In genomic region chr9:21974542-21975409, GRCh38 we compare ENCODE assay signal across 8 cellular contexts. TPM values are rescaled to one million over a fixed set of nuclear protein-coding genes. Genes with fewer than 3 reads are reported as not detected.
DNase-seq lines count a peak whose midpoint lies in the region; ATAC-seq and TF ChIP-seq lines count a peak whose summit lies in the region.

No MANE protein-coding gene starts in this region.

- H4K20me1 ChIP-seq in SK-N-SH (ENCODE audit: insufficient read depth) = no peaks in the 10 kb centered on the region

- H3K79me2 ChIP-seq in SK-N-SH (ENCODE audit: insufficient read depth) = no peaks in the 10 kb centered on the region

- TF ChIP-seq CTCF in SK-N-SH (IDR thresholded peaks at IDR 0.05) (no peak), suprapubic skin (IDR thresholded peaks at IDR 0.05) (no peak)

- H3K9me3 ChIP-seq in HUES6 (ENCODE audit: control insufficient read depth, insufficient read depth, low read depth, low read length) (no peaks in the 10 kb centered on the region), SK-N-SH (no peaks in the 10 kb centered on the region), suprapubic skin (no peaks in the 10 kb centered on the region)

- H3F3A ChIP-seq in SK-N-SH (replicated peaks; ENCODE audit: insufficient read depth) = peaks cover 11% of the 10 kb centered on the region

- DNase-seq in DMS 273 (lab: John Stamatoyannopoulos, UW; ENCODE audit: unreplicated experiment) (peak; percentile 97), SK-N-SH (peak; percentile 79), dermis blood vessel endothelial cell (peak; percentile 52), lung microvascular endothelial cell (ENCODE audit: low read depth in 2 of 2) (peak; percentile 66 to 68), suprapubic skin (ENCODE audit: low spot score in 2 of 2) (no peak)

- H3K36me3 ChIP-seq in HUES6 (ENCODE audit: control insufficient read depth, insufficient read depth, low read length) (no peaks in the 10 kb centered on the region), SK-N-SH (replicated peaks in 1 of 2; ENCODE audit: control insufficient read depth in 1 of 2, insufficient read depth in 2 of 2, low read length in 1 of 2) (no peaks in the 10 kb centered on the region), suprapubic skin (no peaks in the 10 kb centered on the region)

- H3K27me3 ChIP-seq in HUES6 (ENCODE audit: control insufficient read depth, insufficient read depth, low read length) (peaks cover 100% of the 10 kb centered on the region), SK-N-SH (ENCODE audit: insufficient read depth) (peaks cover 86% of the 10 kb centered on the region), suprapubic skin (peaks cover 100% of the 10 kb centered on the region)

- TF ChIP-seq EP300 in SK-N-SH (IDR thresholded peaks at IDR 0.05; ENCODE audit: borderline replicate concordance in 1 of 2, low read depth in 1 of 2, low read length in 1 of 2) (no peak), suprapubic skin (IDR thresholded peaks at IDR 0.05) (no peak)

- H3K4me1 ChIP-seq in HUES6 (ENCODE audit: control insufficient read depth, insufficient read depth, low read length) (peaks cover 18% of the 10 kb centered on the region; the same call in 1 of the 2 replicates), SK-N-SH (ENCODE audit: control insufficient read depth in 1 of 2, insufficient read depth in 2 of 2, low read depth in 1 of 2, low read length in 1 of 2) (peaks cover 0 to 4% of the 10 kb centered on the region in 2 experiments; a peak in 1 of 4 replicates), suprapubic skin (peaks cover 30% of the 10 kb centered on the region)

- peak; percentile 61 for ATAC-seq in GM21381 (IDR thresholded peaks at IDR 0.05; ENCODE audit: unreplicated experiment)
- no peak for ATAC-seq in HG03139 (IDR thresholded peaks at IDR 0.05; ENCODE audit: unreplicated experiment)

- H3K9me2 ChIP-seq in SK-N-SH = no peaks in the 10 kb centered on the region

- H3K27ac ChIP-seq in HUES6 (ENCODE audit: low read depth, low read length) (no peak overlapping the region), SK-N-SH (ENCODE audit: low read depth in 2 of 2, low read length in 1 of 2) (no peak overlapping the region), suprapubic skin (no peak overlapping the region)

- under 1% methylated on average over 45 of the region's 64 CpGs for WGBS in SK-N-SH (ENCODE audit: low lambda C conversion rate)
- under 1% methylated on average over 44 of the region's 64 CpGs for WGBS in suprapubic skin

- peak overlapping the region; percentile 57 for H3K4me3 ChIP-seq in HUES6 (ENCODE audit: low read depth, low read length)
- H3K4me3 ChIP-seq in SK-N-SH (ENCODE audit: low read depth in 2 of 2, low read length in 1 of 2) = peak overlapping the region; percentile 53 to 65
- H3K4me3 ChIP-seq in suprapubic skin = peak overlapping the region; percentile 54

- H3K9ac ChIP-seq in HUES6 (ENCODE audit: low read length) (peak overlapping the region; percentile 6), SK-N-SH (peak overlapping the region; percentile 26; the same call in 1 of the 2 replicates)

- no peak for TF ChIP-seq RAD21 in SK-N-SH (IDR thresholded peaks at IDR 0.05; ENCODE audit: low read length)

- H2AFZ ChIP-seq in SK-N-SH (ENCODE audit: low read depth) = peak overlapping the region; percentile 69

- POLR2A ChIA-PET in SK-N-SH (lab: Yijun Ruan, JAX) = no interaction called here

- TF ChIP-seq POLR2A in suprapubic skin (IDR thresholded peaks at IDR 0.05) = no peak

- H3K4me2 ChIP-seq in SK-N-SH = peak overlapping the region; percentile 93

- CTCF ChIA-PET in SK-N-SH (lab: Yijun Ruan, JAX) = interaction anchor here (1.5 to 1.9 kb wide), 2 partner anchors 161 to 162 kb away, joined by 4 to 6 read pairs; no protein-coding TSS in a partner anchor

TF ChIP-seq in SK-N-SH, 30 proteins besides CTCF, POLR2A, EP300 and RAD21:
- TF ChIP-seq RXRA (IDR thresholded peaks at IDR 0.05; ENCODE audit: borderline replicate concordance, low read depth) (no peak), NFIC (IDR thresholded peaks at IDR 0.05; ENCODE audit: borderline replicate concordance) (no peak), FOXM1 (IDR thresholded peaks at IDR 0.05; ENCODE audit: low read depth) (no peak), SMC3 (IDR thresholded peaks at IDR 0.05; ENCODE audit: low read depth, low read length) (no peak), SIN3A (IDR thresholded peaks at IDR 0.05; ENCODE audit: borderline replicate concordance, low read depth, low read length) (no peak), FOSL2 (IDR thresholded peaks at IDR 0.05; ENCODE audit: borderline replicate concordance, low read depth) (no peak), GABPA (IDR thresholded peaks at IDR 0.05; ENCODE audit: low read depth) (no peak), EZH2phosphoT487 (IDR thresholded peaks at IDR 0.05; ENCODE audit: borderline replicate concordance, low read depth) (no peak; the same call in none of the 2 replicates), RCOR1 (IDR thresholded peaks at IDR 0.05; ENCODE audit: low read length) (no peak)

RNA-seq across cellular contexts. Expression of gene CDKN2A, which starts 19.4 kb away (rescaled TPM):
- 34.1 and 41.4 TPM in 2 replicates for polyA plus RNA-seq in SK-N-SH (2012; rRNA removed)
- 28.3 and 35.3 TPM in 2 replicates for polyA plus RNA-seq in SK-N-SH (2012; cell fraction: cytosol; rRNA removed)
- polyA plus RNA-seq in SK-N-SH (2012; cell fraction: nucleus; rRNA removed) = 31.9 and 66.5 TPM in 2 replicates
- total RNA-seq in dermis blood vessel endothelial cell (1.0 and 1.3 TPM in 2 replicates), lung microvascular endothelial cell (0.60 and 13.3 TPM in 2 replicates), suprapubic skin (1 to 10 TPM in 2 of 4 donors, not detected in 2; 2.0 to 3.4 TPM)

RNA-seq across cellular contexts. Expression of gene CDKN2B-AS1, which starts 19.8 kb away (rescaled TPM):
- polyA plus RNA-seq in SK-N-SH (2012; rRNA removed) = 0.25 and 0.44 TPM in 2 replicates
- 0.43 and 0.45 TPM in 2 replicates for polyA plus RNA-seq in SK-N-SH (2012; cell fraction: cytosol; rRNA removed)
- polyA plus RNA-seq in SK-N-SH (2012; cell fraction: nucleus; rRNA removed) = 0.35 and 1.1 TPM in 2 replicates
- total RNA-seq in dermis blood vessel endothelial cell (0.28 and 2.2 TPM in 2 replicates), lung microvascular endothelial cell (0.60 and 1.5 TPM in 2 replicates), suprapubic skin (under 1 TPM in 1 of 4 donors, not detected in 3; 0.59 TPM)

RNA-seq across cellular contexts. Expression of gene CDKN2B, which starts 34.3 kb away (rescaled TPM):
- 6.3 and 6.4 TPM in 2 replicates for polyA plus RNA-seq in SK-N-SH (2012; rRNA removed)
- polyA plus RNA-seq in SK-N-SH (2012; cell fraction: cytosol; rRNA removed) = 6.8 and 6.9 TPM in 2 replicates
- 12.6 and 14.9 TPM in 2 replicates for polyA plus RNA-seq in SK-N-SH (2012; cell fraction: nucleus; rRNA removed)
- total RNA-seq in dermis blood vessel endothelial cell = 1.9 and 2.4 TPM in 2 replicates
- total RNA-seq in lung microvascular endothelial cell = 1.4 and 4.4 TPM in 2 replicates
- 10 to 100 TPM; 38.8 to 59.9 (median 51.9) TPM for total RNA-seq in suprapubic skin

Comparison
In these comparisons a context has a peak if more than half of its experiments do, and no peak if none do; other contexts are left out.
1. DNase-seq: peak in DMS 273 (single experiment), SK-N-SH (single experiment), dermis blood vessel endothelial cell (single experiment) and lung microvascular endothelial cell (2 of 2); none in suprapubic skin (0 of 2).
2. Peak in every context shown above with its lines, with median percentiles within 50 percentile points of each other: H3K4me3 ChIP-seq.